ENCODE assay signal across 8 cellular contexts in genomic region chr14:30656190-30656632, GRCh38.
DNase-seq lines count a peak whose midpoint lies in the region; ATAC-seq and TF ChIP-seq lines count a peak whose summit lies in the region.

No MANE protein-coding gene starts in this region.

- H3K4me3 ChIP-seq in GM12864 (ENCODE audit: low read depth, low read length) (no peak overlapping the region), astrocyte of the spinal cord (ENCODE audit: low read depth, low read length) (no peak overlapping the region)

- in situ Hi-C loops in astrocyte of the spinal cord (cut with HindIII; ENCODE audit: low sequenced_read_pairs): no loop called here

- ATAC-seq in GM21619 (IDR thresholded peaks at IDR 0.05; ENCODE audit: unreplicated experiment) (no peak), HG03108 (IDR thresholded peaks at IDR 0.05; ENCODE audit: unreplicated experiment) (no peak)

- peak; percentile 28 for DNase-seq in AG08396 (ENCODE audit: low spot score)
- DNase-seq in GM12864 (ENCODE audit: low read depth): peak; percentile 2
- DNase-seq in NOMO-1 treated with DMSO at 0.1 percent for 48 hours (lab: John Stamatoyannopoulos, UW; ENCODE audit: unreplicated experiment): peak; percentile 27
- peak; percentile 13 for DNase-seq in astrocyte of the spinal cord (ENCODE audit: low read depth, low spot score)
- peak; percentile 53 for DNase-seq in iPS-NIHi11 (ENCODE audit: low spot score)
- peak; percentile 0 to 9 for DNase-seq in stimulated activated CD8-positive, alpha-beta memory T cell treated with anti-CD3 and anti-CD28 coated beads, Interleukin-2, amount 100 ng/mL, for 48 hours (ENCODE audit: low read depth in 2 of 2)

- TF ChIP-seq CTCF in GM12864 (IDR thresholded peaks at IDR 0.05; ENCODE audit: low read depth, low read length, missing control alignments) (peak; percentile 71), astrocyte of the spinal cord (IDR thresholded peaks at IDR 0.05; ENCODE audit: low read depth, low read length) (peak; percentile 69)

Comparison
In these comparisons a context has a peak if more than half of its experiments do, and no peak if none do; other contexts are left out.
1. DNase-seq: peak in every context shown above with its lines; median percentile 53 in iPS-NIHi11; 28 in AG08396; 27 in NOMO-1 treated with DMSO at 0.1 percent for 48 hours; 13 in astrocyte of the spinal cord; 4 in stimulated activated CD8-positive, alpha-beta memory T cell treated with anti-CD3 and anti-CD28 coated beads, Interleukin-2, amount 100 ng/mL, for 48 hours; 2 in GM12864.